8 cellular contexts compared by ENCODE assay signal in genomic region chr6:72649032-72649984, GRCh38. TPM values are rescaled to one million over a fixed set of nuclear protein-coding genes. Genes with fewer than 3 reads are reported as not detected.
DNase-seq lines count a peak whose midpoint lies in the region; ATAC-seq and TF ChIP-seq lines count a peak whose summit lies in the region.

No MANE protein-coding gene starts in this region.

- TF ChIP-seq CTCF in cardiac fibroblast (IDR thresholded peaks at IDR 0.05; ENCODE audit: low read depth, low read length) (no peak), GM13977 (IDR thresholded peaks at IDR 0.05; ENCODE audit: extremely low read depth, insufficient read depth, missing control alignments) (no peak)

- DNase-seq in DMS53 treated with DMSO at 0.1 percent for 48 hours (lab: John Stamatoyannopoulos, UW; ENCODE audit: unreplicated experiment) = peak; percentile 14
- DNase-seq in cardiac fibroblast (ENCODE audit: low read depth in 2 of 2) = peak; percentile 78 to 92
- no peak for DNase-seq in ureter (ENCODE audit: low spot score)
- DNase-seq in GM13977 (ENCODE audit: low spot score) = no peak
- no peak for DNase-seq in NCI-H748 treated with DMSO at 0.1 percent for 48 hours (lab: John Stamatoyannopoulos, UW)
- DNase-seq in NCI-H187 treated with DMSO at 0.1 percent for 48 hours (lab: John Stamatoyannopoulos, UW) = no peak

- ATAC-seq in GM19463 (IDR thresholded peaks at IDR 0.05; ENCODE audit: unreplicated experiment) (peak; percentile 70), HG03520 (IDR thresholded peaks at IDR 0.05; ENCODE audit: unreplicated experiment) (peak; percentile 58)

- H3K4me3 ChIP-seq in cardiac fibroblast (replicated peaks in 1 of 2; ENCODE audit: low read depth in 2 of 2, low read length in 2 of 2) = no peak overlapping the region

- in situ Hi-C loops in GM13977 (cut with MboI; ENCODE audit: low pct_unique_long_range_greater_than_20kb, low sequenced_read_pairs, unreplicated experiment) = no loop called here

RNA-seq across cellular contexts. Expression of gene KCNQ5, which starts 27.4 kb away (rescaled TPM):
- 1.8 TPM for total RNA-seq in ureter

Comparison
In these comparisons a context has a peak if more than half of its experiments do, and no peak if none do; other contexts are left out.
1. DNase-seq: peak in DMS53 treated with DMSO at 0.1 percent for 48 hours (single experiment) and cardiac fibroblast (2 of 2); none in ureter (single experiment), GM13977 (single experiment), NCI-H748 treated with DMSO at 0.1 percent for 48 hours (single experiment) and NCI-H187 treated with DMSO at 0.1 percent for 48 hours (single experiment).